6 cellular contexts compared by ENCODE assay signal in the genomic region with DNA sequence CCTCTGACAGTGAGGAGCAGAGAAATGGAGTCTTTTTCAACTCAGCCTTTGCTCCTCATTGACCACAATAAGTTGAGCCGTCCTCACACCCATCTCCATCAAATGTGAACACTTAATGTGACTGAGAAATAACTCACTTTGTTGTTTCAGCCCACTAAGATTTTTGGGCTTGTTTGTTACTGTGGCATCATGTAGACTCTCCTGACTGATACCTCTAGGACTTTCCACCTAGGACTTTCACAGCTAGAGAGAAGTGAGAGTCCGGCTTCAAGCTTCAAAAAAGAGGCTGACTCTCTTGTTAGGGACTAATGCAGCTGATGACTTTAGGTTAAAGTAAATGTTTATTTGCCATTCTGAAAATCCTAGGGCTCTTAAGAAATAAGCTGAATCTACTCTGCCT.
"Had no signal": no experiment of that assay in that cellular context is flagged by ENCODE, and none has a peak within 500 bp of the region (broad histone marks: within the 10 kb centered on the region; RNA-seq: fewer than 3 reads in every experiment).

No MANE protein-coding gene starts in this region.

- H3K9ac ChIP-seq: KMS-11 had no signal

- H3K4me2 ChIP-seq: KMS-11 had no signal

- H3K27ac ChIP-seq: HL-60, KMS-11 had no signal

- FAIRE-seq: HTR-8/SVneo had no signal

- DNase-seq: IMR-90, KBM-7, KG1 had no signal
